In genomic region chr3:133834621-133835417, GRCh38 we compare ENCODE assay signal across 23 cellular contexts.
"Had no signal": no experiment of that assay in that cellular context is flagged by ENCODE, and none has a peak within 500 bp of the region (broad histone marks: within the 10 kb centered on the region; RNA-seq: fewer than 3 reads in every experiment).

No MANE protein-coding gene starts in this region.

- H3K27me3 ChIP-seq: cardiac muscle cell, upper lobe of left lung had no signal

- H3K36me3 ChIP-seq: cardiac muscle cell, upper lobe of left lung, WERI-Rb-1 had no signal

- H3K9me3 ChIP-seq: thoracic aorta, upper lobe of left lung had no signal

- H3K27ac ChIP-seq: cardiac muscle cell, thoracic aorta, upper lobe of left lung, WERI-Rb-1 had no signal

- H3K36me3 Mint-ChIP-seq: T-cell had no signal

- ATAC-seq: activated naive CD8-positive, alpha-beta T cell treated with anti-CD3 and anti-CD28 coated beads, Interleukin-2, amount 50 U/mL, for 24 hours; esophagus mucosa; T-cell had no signal

- H3K4me1 ChIP-seq: upper lobe of left lung had no signal

- H3K27ac Mint-ChIP-seq: activated CD4-positive, alpha-beta T cell treated with anti-CD3 and anti-CD28 coated beads, Interleukin-2, amount 10 ng/mL, durations not matched to agents 7 days and 5 days; activated naive CD8-positive, alpha-beta T cell treated with anti-CD3 and anti-CD28 coated beads, Interleukin-2, amount 50 U/mL, for 24 hours; activated T-helper 1 cell treated with anti-CD3 and anti-CD28 coated beads, Interleukin-12 subunit alpha, Interleukin-12 subunit beta, Interleukin-2, Interleukin-4 antibody, amounts not matched to agents 30 ng/mL and 10 ng/mL and 1 ng/mL, durations not matched to agents 14 hours and 24 hours and 36 hours; nephron; T-cell; T-helper 2 cell treated with Interferon-gamma antibody and Interleukin-4, amounts not matched to agents 5 μg/mL and 100 μg/mL, for 36 hours had no signal

- H3K4me3 Mint-ChIP-seq: activated CD4-positive, alpha-beta T cell treated with anti-CD3 and anti-CD28 coated beads, Interleukin-2, amount 10 ng/mL, durations not matched to agents 7 days and 5 days; activated naive CD8-positive, alpha-beta T cell treated with anti-CD3 and anti-CD28 coated beads, Interleukin-2, amount 50 U/mL, for 24 hours; activated T-helper 1 cell treated with anti-CD3 and anti-CD28 coated beads, Interleukin-12 subunit alpha, Interleukin-12 subunit beta, Interleukin-2, Interleukin-4 antibody, amounts not matched to agents 30 ng/mL and 10 ng/mL and 1 ng/mL, durations not matched to agents 14 hours and 24 hours and 36 hours; nephron; T-cell; T-helper 2 cell treated with Interferon-gamma antibody and Interleukin-4, amounts not matched to agents 5 μg/mL and 100 μg/mL, for 36 hours had no signal

- H3K9me3 Mint-ChIP-seq: activated CD4-positive, alpha-beta T cell treated with anti-CD3 and anti-CD28 coated beads, Interleukin-2, amount 10 ng/mL, durations not matched to agents 7 days and 5 days; activated naive CD8-positive, alpha-beta T cell treated with anti-CD3 and anti-CD28 coated beads, Interleukin-2, amount 50 U/mL, for 24 hours; activated T-helper 1 cell treated with anti-CD3 and anti-CD28 coated beads, Interleukin-12 subunit alpha, Interleukin-12 subunit beta, Interleukin-2, Interleukin-4 antibody, amounts not matched to agents 30 ng/mL and 10 ng/mL and 1 ng/mL, durations not matched to agents 14 hours and 24 hours and 36 hours; nephron; T-cell; T-helper 2 cell treated with Interferon-gamma antibody and Interleukin-4, amounts not matched to agents 5 μg/mL and 100 μg/mL, for 36 hours had no signal

- H3K4me3 ChIP-seq: cardiac muscle cell, thoracic aorta, upper lobe of left lung had no signal

- DNase-seq: activated CD4-positive, alpha-beta T cell treated with anti-CD3 and anti-CD28 coated beads, Interleukin-2, amount 10 ng/mL, durations not matched to agents 7 days and 5 days; activated CD4-positive, CD25-positive, alpha-beta regulatory T cell treated with anti-CD3 and anti-CD28 coated beads, Interleukin-2, amount 50 U/mL, for 72 hours; activated gamma-delta T cell; activated naive CD4-positive, alpha-beta T cell treated with anti-CD3 and anti-CD28 coated beads, Interleukin-2, amount 50 U/mL, for 16 hours; activated naive CD8-positive, alpha-beta T cell treated with anti-CD3 and anti-CD28 coated beads, Interleukin-2, amount 50 U/mL, for 24 hours; dermis blood vessel endothelial cell; effector memory CD4-positive, alpha-beta T cell; glutamatergic neuron; hippocampal formation; midbrain; nucleus accumbens; posterior cingulate gyrus; stimulated activated CD4-positive, alpha-beta T cell treated with anti-CD3 and anti-CD28 coated beads, Interleukin-4, amount 100 ng/mL, for 1 hour; stimulated activated naive CD4-positive, alpha-beta T cell treated with Interleukin-2 at 50 U/mL for 16 hours; T-cell; upper lobe of left lung had no signal

- H3K27me3 Mint-ChIP-seq: activated CD4-positive, alpha-beta T cell treated with anti-CD3 and anti-CD28 coated beads, Interleukin-2, amount 10 ng/mL, durations not matched to agents 7 days and 5 days had no signal

- H3K4me1 Mint-ChIP-seq: activated CD4-positive, alpha-beta T cell treated with anti-CD3 and anti-CD28 coated beads, Interleukin-2, amount 10 ng/mL, durations not matched to agents 7 days and 5 days; activated naive CD8-positive, alpha-beta T cell treated with anti-CD3 and anti-CD28 coated beads, Interleukin-2, amount 50 U/mL, for 24 hours; nephron; T-cell had no signal
